ENCODE assay signal across 29 cellular contexts in genomic region chr10:97347317-97347716, GRCh38.
"Had no signal": no experiment of that assay in that cellular context is flagged by ENCODE, and none has a peak within 500 bp of the region (broad histone marks: within the 10 kb centered on the region; RNA-seq: fewer than 3 reads in every experiment).

No MANE protein-coding gene starts in this region.

- ATAC-seq: activated naive CD4-positive, alpha-beta T cell treated with anti-CD3 and anti-CD28 coated beads, Interleukin-2, amount 50 U/mL, for 72 hours; activated T-cell treated with anti-CD3 and anti-CD28 coated beads, Interleukin-2, amount 50 U/mL, for 72 hours; foreskin keratinocyte; gastrocnemius medialis; heart right ventricle; WTC11 had no signal

- H3K9me3 Mint-ChIP-seq: activated CD4-positive, alpha-beta memory T cell treated with anti-CD3 and anti-CD28 coated beads, Interleukin-2, amount 10 ng/mL, durations not matched to agents 7 days and 5 days; activated CD4-positive, alpha-beta T cell treated with anti-CD3 and anti-CD28 coated beads, Interleukin-2, amount 10 ng/mL, durations not matched to agents 7 days and 5 days; activated naive CD4-positive, alpha-beta T cell treated with anti-CD3 and anti-CD28 coated beads, Interleukin-2, amount 50 U/mL, for 72 hours; activated naive CD8-positive, alpha-beta T cell treated with anti-CD3 and anti-CD28 coated beads, Interleukin-2, amount 10 ng/mL, durations not matched to agents 7 days and 5 days; activated T-cell treated with anti-CD3 and anti-CD28 coated beads, Interleukin-2, amount 50 U/mL, for 24 hours; activated T-cell treated with anti-CD3 and anti-CD28 coated beads, Interleukin-2, amount 50 U/mL, for 72 hours; brain; endodermal cell; WTC11 had no signal

- H3K36me3 Mint-ChIP-seq: activated naive CD4-positive, alpha-beta T cell treated with anti-CD3 and anti-CD28 coated beads, Interleukin-2, amount 50 U/mL, for 72 hours; activated naive CD8-positive, alpha-beta T cell treated with anti-CD3 and anti-CD28 coated beads, Interleukin-2, amount 10 ng/mL, durations not matched to agents 7 days and 5 days; brain; WTC11 had no signal

- H3K27ac Mint-ChIP-seq: activated CD4-positive, alpha-beta memory T cell treated with anti-CD3 and anti-CD28 coated beads, Interleukin-2, amount 10 ng/mL, durations not matched to agents 7 days and 5 days; activated CD4-positive, alpha-beta T cell treated with anti-CD3 and anti-CD28 coated beads, Interleukin-2, amount 10 ng/mL, durations not matched to agents 7 days and 5 days; activated T-cell treated with anti-CD3 and anti-CD28 coated beads, Interleukin-2, amount 50 U/mL, for 24 hours; endodermal cell; WTC11 had no signal

- DNase-seq: activated CD4-positive, alpha-beta memory T cell treated with anti-CD3 and anti-CD28 coated beads, Interleukin-2, amount 10 ng/mL, durations not matched to agents 7 days and 5 days; activated CD4-positive, alpha-beta T cell treated with anti-CD3 and anti-CD28 coated beads for 1 hour; activated CD4-positive, alpha-beta T cell treated with anti-CD3 and anti-CD28 coated beads for 4 hours; activated CD4-positive, alpha-beta T cell treated with anti-CD3 and anti-CD28 coated beads, Interleukin-2, amount 10 ng/mL, durations not matched to agents 7 days and 5 days; activated CD4-positive, alpha-beta T cell treated with anti-CD3 and anti-CD28 coated beads, Interleukin-2, amount 50 U/mL, for 4 hours; activated CD8-positive, alpha-beta memory T cell treated with anti-CD3 and anti-CD28 coated beads, Interleukin-2, amount 50 U/mL, for 48 hours; activated gamma-delta T cell treated with Interleukin-2 at 50 U/mL for 16 hours; activated naive CD4-positive, alpha-beta T cell treated with Interleukin-2 at 50 U/mL for 16 hours; activated naive CD8-positive, alpha-beta T cell treated with anti-CD3 and anti-CD28 coated beads, Interleukin-2, amount 10 ng/mL, durations not matched to agents 7 days and 5 days; activated T-cell treated with anti-CD3 and anti-CD28 coated beads for 4 hours; activated T-cell treated with anti-CD3 and anti-CD28 coated beads, Interleukin-2, amount 50 U/mL, for 24 hours; activated T-cell treated with anti-CD3 and anti-CD28 coated beads, Interleukin-2, amount 50 U/mL, for 72 hours; central memory CD4-positive, alpha-beta T cell; cerebellar nuclear complex; colonic mucosa; effector memory CD4-positive, alpha-beta T cell; endodermal cell; foreskin keratinocyte; gastrocnemius medialis; glutamatergic neuron; heart right ventricle; T-helper 1 cell; T-helper 2 cell had no signal

- H3K9me3 ChIP-seq: ascending aorta, breast epithelium, colonic mucosa, esophagus muscularis mucosa, gastrocnemius medialis, heart right ventricle had no signal

- H3K4me3 Mint-ChIP-seq: activated CD4-positive, alpha-beta memory T cell treated with anti-CD3 and anti-CD28 coated beads, Interleukin-2, amount 10 ng/mL, durations not matched to agents 7 days and 5 days; activated CD4-positive, alpha-beta T cell treated with anti-CD3 and anti-CD28 coated beads, Interleukin-2, amount 10 ng/mL, durations not matched to agents 7 days and 5 days; activated naive CD8-positive, alpha-beta T cell treated with anti-CD3 and anti-CD28 coated beads, Interleukin-2, amount 10 ng/mL, durations not matched to agents 7 days and 5 days; activated T-cell treated with anti-CD3 and anti-CD28 coated beads, Interleukin-2, amount 50 U/mL, for 24 hours; activated T-cell treated with anti-CD3 and anti-CD28 coated beads, Interleukin-2, amount 50 U/mL, for 72 hours; brain; endodermal cell; WTC11 had no signal

- H3K27me3 Mint-ChIP-seq: activated T-cell treated with anti-CD3 and anti-CD28 coated beads, Interleukin-2, amount 50 U/mL, for 24 hours had no signal

- H3K4me1 Mint-ChIP-seq: activated CD4-positive, alpha-beta memory T cell treated with anti-CD3 and anti-CD28 coated beads, Interleukin-2, amount 10 ng/mL, durations not matched to agents 7 days and 5 days; activated CD4-positive, alpha-beta T cell treated with anti-CD3 and anti-CD28 coated beads, Interleukin-2, amount 10 ng/mL, durations not matched to agents 7 days and 5 days; activated naive CD8-positive, alpha-beta T cell treated with anti-CD3 and anti-CD28 coated beads, Interleukin-2, amount 10 ng/mL, durations not matched to agents 7 days and 5 days; brain had no signal
